ENCODE assay signal across 8 cellular contexts in genomic region chr1:46198026-46198826, GRCh38. TPM values are rescaled to one million over a fixed set of nuclear protein-coding genes. Genes with fewer than 3 reads are reported as not detected.
DNase-seq lines count a peak whose midpoint lies in the region; ATAC-seq and TF ChIP-seq lines count a peak whose summit lies in the region.

TSS of gene POMGNT1 (minus strand) at chr1:46198434. CDS start at chr1:46197821, 613 bp downstream.

- peak; percentile 20 for TF ChIP-seq CTCF in AG10803 (conservative IDR thresholded peaks at IDR 0.05; ENCODE audit: low read length)

- H3K27ac Mint-ChIP-seq in effector memory CD8-positive, alpha-beta T cell: peak within 1 kb of the TSS; percentile 35 to 89

- peaks cover 12 to 18% of the 10 kb centered on the region in 2 donors for H3K4me1 Mint-ChIP-seq in effector memory CD8-positive, alpha-beta T cell (ENCODE audit: low read depth in 2 of 2)

- H3K4me3 ChIP-seq in AG10803 (ENCODE audit: low read length): peak within 1 kb of the TSS; percentile 97

- no peaks in the 10 kb centered on the region for H3K9me3 Mint-ChIP-seq in effector memory CD8-positive, alpha-beta T cell

- H3K4me3 Mint-ChIP-seq in effector memory CD8-positive, alpha-beta T cell: peak within 1 kb of the TSS; percentile 78

- POLR2A ChIA-PET in activated CD8-positive, alpha-beta memory T cell treated with anti-CD3 and anti-CD28 coated beads for 36 hours (lab: Charles Lee): interaction anchor here (1.0 kb wide), 1 partner anchor 32 kb away, joined by 6 read pairs; no protein-coding TSS in a partner anchor

- CTCF ChIA-PET in activated CD8-positive, alpha-beta memory T cell treated with anti-CD3 and anti-CD28 coated beads for 36 hours (lab: Charles Lee): interaction anchor here (0.8 to 2.2 kb wide), 2 partner anchors 25 to 49 kb away, joined by 3 to 11 read pairs; no protein-coding TSS in a partner anchor

- DNase-seq in AG10803 (ENCODE audit: low read depth): peak; percentile 63
- peak; percentile 76 for DNase-seq in NCI-H69 (lab: John Stamatoyannopoulos, UW)
- peak; percentile 66 to 79 (median 76) for DNase-seq in effector memory CD8-positive, alpha-beta T cell
- DNase-seq in mesenteric fat pad (ENCODE audit: low spot score): no peak
- DNase-seq in stimulated activated CD8-positive, alpha-beta memory T cell treated with anti-CD3 and anti-CD28 coated beads, Interleukin-15, amount 100 ng/mL, for 24 hours (ENCODE audit: low read depth): peak; percentile 63

- H3K36me3 Mint-ChIP-seq in effector memory CD8-positive, alpha-beta T cell (ENCODE audit: insufficient read depth): peaks cover 5% of the 10 kb centered on the region

- H3K27me3 Mint-ChIP-seq in effector memory CD8-positive, alpha-beta T cell: peaks cover 0 to 7% of the 10 kb centered on the region in 2 donors

- ATAC-seq in GM18861 (IDR thresholded peaks at IDR 0.05; ENCODE audit: unreplicated experiment): peak; percentile 69
- peak; percentile 72 for ATAC-seq in HG03097 (IDR thresholded peaks at IDR 0.05; ENCODE audit: low FRiP score, unreplicated experiment)
- peak; percentile 92 for ATAC-seq in effector memory CD8-positive, alpha-beta T cell (replicated peaks)

RNA-seq across cellular contexts. Expression of gene POMGNT1, which starts in this region (rescaled TPM):
- 10 to 100 TPM; 52.8 to 59.0 TPM for total RNA-seq in activated CD8-positive, alpha-beta memory T cell treated with anti-CD3 and anti-CD28 coated beads for 36 hours
- total RNA-seq in mesenteric fat pad: 53.1 TPM
